31 cellular contexts compared by ENCODE assay signal in genomic region chr16:68577352-68577853, GRCh38.
"Had no signal": no experiment of that assay in that cellular context is flagged by ENCODE, and none has a peak within 500 bp of the region (broad histone marks: within the 10 kb centered on the region; RNA-seq: fewer than 3 reads in every experiment).

No MANE protein-coding gene starts in this region.

- H3K27ac Mint-ChIP-seq: natural killer cell; nephron; neural progenitor cell; progenitor cell of endocrine pancreas; stimulated activated memory B cell treated with anti-CD40 and anti-IgM and Interleukin-4, amounts not matched to agents 10 μg/mL and 1 μg/mL and 100 μg/mL, for 72 hours; stimulated activated naive CD8-positive, alpha-beta T cell treated with anti-CD3 and anti-CD28 coated beads, Interleukin-15, amount 100 ng/mL, for 72 hours; type B pancreatic cell had no signal

- ATAC-seq: naive thymus-derived CD4-positive, alpha-beta T cell; natural killer cell; psoas muscle; right cardiac atrium; sciatic nerve; stimulated activated memory B cell treated with anti-CD40 and anti-IgM and Interleukin-4, amounts not matched to agents 10 μg/mL and 1 μg/mL and 100 μg/mL, for 72 hours; stimulated activated naive CD8-positive, alpha-beta T cell treated with anti-CD3 and anti-CD28 coated beads, Interleukin-15, amount 100 ng/mL, for 72 hours; stimulated activated naive CD8-positive, alpha-beta T cell treated with anti-CD3 and anti-CD28 coated beads, Interleukin-15, Interleukin-2, amounts not matched to agents 100 U/mL and 50 U/mL, for 24 hours had no signal

- H3K27me3 Mint-ChIP-seq: naive thymus-derived CD4-positive, alpha-beta T cell; progenitor cell of endocrine pancreas; stimulated activated memory B cell treated with anti-CD40 and anti-IgM and Interleukin-4, amounts not matched to agents 10 μg/mL and 1 μg/mL and 100 μg/mL, for 72 hours; stimulated activated naive CD8-positive, alpha-beta T cell treated with anti-CD3 and anti-CD28 coated beads, Interleukin-15, amount 100 ng/mL, for 72 hours; type B pancreatic cell had no signal

- H3K27me3 ChIP-seq: neural progenitor cell, ovary, spleen, suprapubic skin, testis, tibial artery, transverse colon, vagina had no signal

- H3K4me1 Mint-ChIP-seq: natural killer cell; nephron; neural progenitor cell; stimulated activated memory B cell treated with anti-CD40 and anti-IgM and Interleukin-4, amounts not matched to agents 10 μg/mL and 1 μg/mL and 100 μg/mL, for 72 hours; stimulated activated naive CD8-positive, alpha-beta T cell treated with anti-CD3 and anti-CD28 coated beads, Interleukin-15, amount 100 ng/mL, for 72 hours had no signal

- H3K9ac ChIP-seq: neural progenitor cell, parathyroid adenoma had no signal

- H3K36me3 ChIP-seq: neural progenitor cell, ovary, suprapubic skin, transverse colon, vagina had no signal

- DNase-seq: naive thymus-derived CD4-positive, alpha-beta T cell; natural killer cell; occipital lobe; ovary; posterior cingulate gyrus; psoas muscle; right cardiac atrium; spleen; stimulated activated CD4-positive, alpha-beta T cell treated with anti-CD3 and anti-CD28 coated beads, Interleukin-12 subunit alpha, Interleukin-12 subunit beta, amount 100 ng/mL, for 4 hours; stimulated activated CD4-positive, alpha-beta T cell treated with anti-CD3 and anti-CD28 coated beads, Interleukin-1b, Interleukin-23, amount 100 ng/mL, for 48 hours; stimulated activated CD4-positive, alpha-beta T cell treated with anti-CD3 and anti-CD28 coated beads, Interleukin-4, amount 100 ng/mL, for 1 hour; stimulated activated CD4-positive, alpha-beta T cell treated with anti-CD3 and anti-CD28 coated beads, Interleukin-4, amount 100 ng/mL, for 4 hours; stimulated activated CD8-positive, alpha-beta memory T cell treated with anti-CD3 and anti-CD28 coated beads, Interleukin-4, amount 100 ng/mL, for 48 hours; stimulated activated naive CD4-positive, alpha-beta T cell; stimulated activated naive CD8-positive, alpha-beta T cell treated with anti-CD3 and anti-CD28 coated beads, Interleukin-15, amount 100 ng/mL, for 72 hours; stimulated activated naive CD8-positive, alpha-beta T cell treated with anti-CD3 and anti-CD28 coated beads, Interleukin-15, Interleukin-2, amounts not matched to agents 100 U/mL and 50 U/mL, for 24 hours; substantia nigra; testis; tibial artery; transverse colon had no signal

- H3K4me1 ChIP-seq: neural progenitor cell, parathyroid adenoma, psoas muscle, spleen, suprapubic skin, testis, tibial artery, transverse colon, vagina had no signal

- H3K9me3 ChIP-seq: testis had no signal

- H3K27ac ChIP-seq: neural progenitor cell, ovary, parathyroid adenoma, psoas muscle, skin epidermis, spleen, suprapubic skin, testis, tibial artery, transverse colon, vagina had no signal

- H3K4me3 ChIP-seq: neural progenitor cell, ovary, psoas muscle, skin epidermis, smooth muscle cell, spleen, suprapubic skin, testis, tibial artery, transverse colon, vagina had no signal

- H3K4me3 Mint-ChIP-seq: naive thymus-derived CD4-positive, alpha-beta T cell; natural killer cell; nephron; neural progenitor cell; stimulated activated memory B cell treated with anti-CD40 and anti-IgM and Interleukin-4, amounts not matched to agents 10 μg/mL and 1 μg/mL and 100 μg/mL, for 72 hours; stimulated activated naive CD8-positive, alpha-beta T cell treated with anti-CD3 and anti-CD28 coated beads, Interleukin-15, amount 100 ng/mL, for 72 hours; type B pancreatic cell had no signal
